20 cellular contexts compared by ENCODE assay signal in the genomic region with DNA sequence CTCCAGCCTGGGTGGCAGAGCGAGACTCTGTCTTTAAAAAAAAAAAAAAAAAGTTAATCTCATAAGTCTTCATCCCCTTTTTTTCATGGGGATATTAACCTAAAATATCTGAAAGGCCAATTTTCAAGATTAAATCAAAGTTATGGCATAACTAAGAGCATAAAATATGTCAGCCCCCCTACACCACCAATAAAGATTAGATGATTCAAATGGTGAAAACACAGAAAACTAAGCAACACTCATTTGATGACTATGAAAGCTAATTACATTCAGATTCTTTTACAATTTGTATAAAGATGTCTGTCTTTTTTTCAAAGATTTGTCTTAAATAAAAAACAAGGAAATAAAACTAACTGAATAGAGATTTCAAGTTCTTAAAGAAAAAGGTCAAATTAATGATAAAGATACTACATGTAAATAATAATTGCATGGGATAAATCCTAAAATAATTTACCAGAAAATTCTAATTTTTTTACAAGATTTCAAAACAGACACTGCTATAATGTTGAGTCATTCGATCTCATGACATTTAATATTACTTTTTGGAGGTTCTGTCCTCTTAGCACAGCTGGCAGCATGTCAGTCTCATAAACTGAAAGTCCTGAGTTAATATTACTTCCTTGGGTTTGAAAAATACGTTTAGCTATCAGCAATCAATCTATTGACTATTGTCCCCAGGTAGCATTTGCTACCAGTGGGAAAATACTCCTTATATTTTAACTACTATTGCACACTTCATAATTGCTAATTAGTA.
DNase-seq lines count a peak whose midpoint lies in the region; ATAC-seq and TF ChIP-seq lines count a peak whose summit lies in the region.
"Had no signal": no experiment of that assay in that cellular context is flagged by ENCODE, and none has a peak within 500 bp of the region (broad histone marks: within the 10 kb centered on the region; RNA-seq: fewer than 3 reads in every experiment).

No MANE protein-coding gene starts in this region.

- CTCF ChIA-PET in HEK293 (lab: Yijun Ruan, JAX): interaction anchor here (0.6 to 0.7 kb wide), 2 partner anchors 19 to 148 kb away, joined by 3 to 4 read pairs; no protein-coding TSS in a partner anchor
- CTCF ChIA-PET in CD8-positive, alpha-beta T cell (lab: Charles Lee): no interaction called here

- H3K4me1 Mint-ChIP-seq in CD8-positive, alpha-beta T cell (ENCODE audit: low read depth): no peaks in the 10 kb centered on the region
- H3K4me1 Mint-ChIP-seq: CD14-positive monocyte had no signal

- H3K79me2 ChIP-seq in ACC112 (ENCODE audit: control insufficient read depth, insufficient read depth, low read length, unreplicated experiment): no peaks in the 10 kb centered on the region

- H3K4me3 ChIP-seq in ACC112 (ENCODE audit: low read depth, low read length) (peak overlapping the region; percentile 54), HEK293 (ENCODE audit: low read depth, low read length) (no peak overlapping the region)
- H3K4me3 ChIP-seq in CD8-positive, alpha-beta T cell (ENCODE audit: low read depth, low read length): no peak overlapping the region
- H3K4me3 ChIP-seq: GM12878, K562, SJCRH30 had no signal

- no peaks in the 10 kb centered on the region for H3K9me3 Mint-ChIP-seq in CD8-positive, alpha-beta T cell
- H3K9me3 Mint-ChIP-seq: CD14-positive monocyte had no signal

- intact Hi-C loops in CD8-positive, alpha-beta T cell (cut with DNase I, micrococcal nuclease): no loop called here

- H3K4me3 Mint-ChIP-seq in CD8-positive, alpha-beta T cell: no peak overlapping the region
- H3K4me3 Mint-ChIP-seq: CD14-positive monocyte had no signal

- H3K27me3 Mint-ChIP-seq in CD8-positive, alpha-beta T cell (ENCODE audit: low read depth): no peaks in the 10 kb centered on the region

- H3K36me3 ChIP-seq in ACC112 (ENCODE audit: insufficient read depth, low read length) (no peaks in the 10 kb centered on the region), HEK293 (ENCODE audit: control insufficient read depth in 2 of 2, insufficient read depth in 1 of 2, low read length in 2 of 2) (no peaks in the 10 kb centered on the region)
- H3K36me3 ChIP-seq in CD8-positive, alpha-beta T cell (ENCODE audit: insufficient read depth, low read length): no peaks in the 10 kb centered on the region
- H3K36me3 ChIP-seq: SJCRH30 had no signal

- no peaks in the 10 kb centered on the region for H3K9me3 ChIP-seq in HEK293 (ENCODE audit: control insufficient read depth, insufficient read depth, low read depth, low read length)
- no peaks in the 10 kb centered on the region for H3K9me3 ChIP-seq in CD8-positive, alpha-beta T cell (ENCODE audit: low read length)
- H3K9me3 ChIP-seq: Caco-2, SJCRH30 had no signal

- ATAC-seq in CD8-positive, alpha-beta T cell: no peak
- ATAC-seq: GM12878, K562 had no signal

- peak overlapping the region; percentile 67 for H2AFZ ChIP-seq in ACC112 (ENCODE audit: low read length, unreplicated experiment)

- peak; percentile 38 for DNase-seq in fibroblast of gingiva (ENCODE audit: low read depth)
- peak; percentile 17 for DNase-seq in myocyte (ENCODE audit: low read depth)
- no peak for DNase-seq in CD8-positive, alpha-beta T cell
- DNase-seq in iPS-NIHi11 (ENCODE audit: low spot score): no peak
- DNase-seq in germinal center (ENCODE audit: low spot score): no peak
- no peak for DNase-seq in activated CD4-positive, alpha-beta T cell treated with anti-CD3 and anti-CD28 coated beads, Interleukin-2, amount 50 U/mL, for 48 hours
- DNase-seq: Caco-2; GOT3; NCI-H1436; NCI-H2029; NCI-H2171; NCI-H446; NK-92 treated with Interleukin-12 subunit alpha and Interleukin-12 subunit beta, amount 100 ng/mL, for 24 hours; OCI-M1; SJCRH30 had no signal

- H3K27me3 ChIP-seq in ACC112 (ENCODE audit: insufficient read depth, low read length): no peaks in the 10 kb centered on the region
- no peaks in the 10 kb centered on the region for H3K27me3 ChIP-seq in CD8-positive, alpha-beta T cell (ENCODE audit: insufficient read depth, low read length)
- H3K27me3 ChIP-seq: SJCRH30 had no signal

- TF ChIP-seq CTCF in HEK293 (tag by site-specific recombination; IDR thresholded peaks at IDR 0.05): no peak
- TF ChIP-seq CTCF in CD8-positive, alpha-beta T cell (IDR thresholded peaks at IDR 0.05): no peak

- POLR2A ChIA-PET in HEK293 (lab: Yijun Ruan, JAX): no interaction called here
- POLR2A ChIA-PET in CD8-positive, alpha-beta T cell (lab: Charles Lee): interaction anchor here (0.7 kb wide), 1 partner anchor 48 kb away, joined by 3 read pairs; no protein-coding TSS in a partner anchor

- H3K27ac ChIP-seq in ACC112 (ENCODE audit: low read depth, low read length) (peak overlapping the region; percentile 46), HEK293 (ENCODE audit: extremely low read depth, low read depth, low read length) (no peak overlapping the region)
- H3K27ac ChIP-seq in CD8-positive, alpha-beta T cell (ENCODE audit: low read depth, low read length): no peak overlapping the region
- H3K27ac ChIP-seq: SJCRH30 had no signal

- H3K4me1 ChIP-seq in ACC112 (ENCODE audit: control insufficient read depth, insufficient read depth, low read length, unreplicated experiment) (peaks cover 12% of the 10 kb centered on the region), HEK293 (ENCODE audit: control insufficient read depth, insufficient read depth, low read length) (peaks cover 8% of the 10 kb centered on the region; the same call in 1 of the 2 replicates)
- H3K4me1 ChIP-seq in CD8-positive, alpha-beta T cell (ENCODE audit: insufficient read depth, low read length): no peaks in the 10 kb centered on the region
- H3K4me1 ChIP-seq: Caco-2 had no signal

- H3K36me3 Mint-ChIP-seq in CD8-positive, alpha-beta T cell: no peaks in the 10 kb centered on the region
- H3K36me3 Mint-ChIP-seq: CD14-positive monocyte had no signal

- H3K27ac Mint-ChIP-seq in CD8-positive, alpha-beta T cell: no peak overlapping the region

TF ChIP-seq in HEK293, 187 proteins besides CTCF, POLR2A, EP300 and RAD21:
- TF ChIP-seq, protein P1, sequence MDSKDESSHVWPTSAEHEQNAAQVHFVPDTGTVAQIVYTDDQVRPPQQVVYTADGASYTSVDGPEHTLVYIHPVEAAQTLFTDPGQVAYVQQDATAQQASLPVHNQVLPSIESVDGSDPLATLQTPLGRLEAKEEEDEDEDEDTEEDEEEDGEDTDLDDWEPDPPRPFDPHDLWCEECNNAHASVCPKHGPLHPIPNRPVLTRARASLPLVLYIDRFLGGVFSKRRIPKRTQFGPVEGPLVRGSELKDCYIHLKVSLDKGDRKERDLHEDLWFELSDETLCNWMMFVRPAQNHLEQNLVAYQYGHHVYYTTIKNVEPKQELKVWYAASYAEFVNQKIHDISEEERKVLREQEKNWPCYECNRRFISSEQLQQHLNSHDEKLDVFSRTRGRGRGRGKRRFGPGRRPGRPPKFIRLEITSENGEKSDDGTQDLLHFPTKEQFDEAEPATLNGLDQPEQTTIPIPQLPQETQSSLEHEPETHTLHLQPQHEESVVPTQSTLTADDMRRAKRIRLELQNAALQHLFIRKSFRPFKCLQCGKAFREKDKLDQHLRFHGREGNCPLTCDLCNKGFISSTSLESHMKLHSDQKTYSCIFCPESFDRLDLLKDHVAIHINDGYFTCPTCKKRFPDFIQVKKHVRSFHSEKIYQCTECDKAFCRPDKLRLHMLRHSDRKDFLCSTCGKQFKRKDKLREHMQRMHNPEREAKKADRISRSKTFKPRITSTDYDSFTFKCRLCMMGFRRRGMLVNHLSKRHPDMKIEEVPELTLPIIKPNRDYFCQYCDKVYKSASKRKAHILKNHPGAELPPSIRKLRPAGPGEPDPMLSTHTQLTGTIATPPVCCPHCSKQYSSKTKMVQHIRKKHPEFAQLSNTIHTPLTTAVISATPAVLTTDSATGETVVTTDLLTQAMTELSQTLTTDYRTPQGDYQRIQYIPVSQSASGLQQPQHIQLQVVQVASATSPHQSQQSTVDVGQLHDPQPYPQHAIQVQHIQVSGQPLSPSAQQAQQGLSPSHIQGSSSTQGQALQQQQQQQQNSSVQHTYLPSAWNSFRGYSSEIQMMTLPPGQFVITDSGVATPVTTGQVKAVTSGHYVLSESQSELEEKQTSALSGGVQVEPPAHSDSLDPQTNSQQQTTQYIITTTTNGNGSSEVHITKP (tag by site-specific recombination; IDR thresholded peaks at IDR 0.05): peak; percentile 41; the same call in 1 of the 2 replicates
- TF ChIP-seq KLF16 (tag by site-specific recombination; IDR thresholded peaks at IDR 0.05): no peak
- TF ChIP-seq ZNF514 (tag by site-specific recombination; IDR thresholded peaks at IDR 0.05): no peak
- TF ChIP-seq ZNF768 (tag by site-specific recombination; IDR thresholded peaks at IDR 0.05): no peak
- TF ChIP-seq ZNF521 (tag by site-specific recombination; IDR thresholded peaks at IDR 0.05): no peak

Comparison
In these comparisons a context has a peak if more than half of its experiments do, and no peak if none do; other contexts are left out.
1. DNase-seq: peak in fibroblast of gingiva (single experiment) and myocyte (single experiment); none in CD8-positive, alpha-beta T cell (0 of 7), iPS-NIHi11 (single experiment), germinal center (single experiment) and activated CD4-positive, alpha-beta T cell treated with anti-CD3 and anti-CD28 coated beads, Interleukin-2, amount 50 U/mL, for 48 hours (0 of 2).